Comparison of ENCODE assay signal across 8 cellular contexts in genomic region chr3:163490119-163490518, GRCh38.
DNase-seq lines count a peak whose midpoint lies in the region; ATAC-seq and TF ChIP-seq lines count a peak whose summit lies in the region.

No MANE protein-coding gene starts in this region.

- H3K4me3 ChIP-seq in Panc1 (ENCODE audit: low read depth in 2 of 2, low read length in 2 of 2) (no peak overlapping the region), fibroblast of mammary gland (ENCODE audit: control insufficient read depth, low read depth, low read length) (no peak overlapping the region)

- in situ Hi-C loops in Panc1 (cut with HindIII; ENCODE audit: low pct_unique_long_range_greater_than_20kb, low sequenced_read_pairs): no loop called here

- ATAC-seq in GM18519 (IDR thresholded peaks at IDR 0.05; ENCODE audit: low FRiP score, unreplicated experiment) (peak; percentile 81), HG03196 (IDR thresholded peaks at IDR 0.05; ENCODE audit: unreplicated experiment) (peak; percentile 76), Panc1 (peak; percentile 65; the same call in 1 of the 2 replicates)

- POLR2A ChIA-PET in Panc1 (lab: Charles Lee): interaction anchor here (0.6 kb wide), 1 partner anchor 1545 kb away, joined by 4 read pairs; no protein-coding TSS in a partner anchor

- peak; percentile 87 for DNase-seq in DMS 273 (lab: John Stamatoyannopoulos, UW; ENCODE audit: unreplicated experiment)
- DNase-seq in Panc1 (ENCODE audit: low read depth, low spot score): peak; percentile 15
- peak; percentile 41 for DNase-seq in fibroblast of mammary gland (ENCODE audit: low read depth)
- peak; percentile 8 to 13 for DNase-seq in stimulated activated CD4-positive, alpha-beta T cell treated with anti-CD3 and anti-CD28 coated beads, Interleukin-4, amount 100 ng/mL, for 48 hours (ENCODE audit: low read depth in 2 of 2)
- DNase-seq in DMS79 (lab: John Stamatoyannopoulos, UW): no peak
- DNase-seq in NCI-H1048 (lab: John Stamatoyannopoulos, UW): no peak

- no peaks in the 10 kb centered on the region for H3K27me3 ChIP-seq in Panc1 (ENCODE audit: control insufficient read depth, insufficient read depth, low read length)

- H3K36me3 ChIP-seq in Panc1 (ENCODE audit: control insufficient read depth, insufficient read depth, low read length): no peaks in the 10 kb centered on the region

- H3K4me1 ChIP-seq in Panc1 (ENCODE audit: control insufficient read depth, insufficient read depth, low read length): no peaks in the 10 kb centered on the region

- no TSS peak for BruUV-seq in Panc1 (replicated peaks; lab: Mats Ljungman, UMichigan)

- CTCF ChIA-PET in Panc1 (lab: Charles Lee): interaction anchor here (0.6 kb wide), 1 partner anchor 1475 kb away, joined by 3 read pairs; no protein-coding TSS in a partner anchor

- H3K9me3 ChIP-seq in Panc1 (ENCODE audit: control insufficient read depth, insufficient read depth, low read depth, low read length): no peaks in the 10 kb centered on the region; the same call in 1 of the 2 replicates

- no peak overlapping the region for H3K27ac ChIP-seq in Panc1 (ENCODE audit: low read length)

- intact Hi-C loops in Panc1 (cut with micrococcal nuclease; ENCODE audit: unreplicated experiment): no loop called here

- TF ChIP-seq CTCF in Panc1 (IDR thresholded peaks at IDR 0.05) (peak; percentile 70), fibroblast of mammary gland (conservative IDR thresholded peaks at IDR 0.05; ENCODE audit: control insufficient read depth, insufficient read depth, low read depth, low read length) (peak; percentile 53)

Comparison
In these comparisons a context has a peak if more than half of its experiments do, and no peak if none do; other contexts are left out.
1. DNase-seq: peak in DMS 273 (single experiment), Panc1 (single experiment), fibroblast of mammary gland (single experiment) and stimulated activated CD4-positive, alpha-beta T cell treated with anti-CD3 and anti-CD28 coated beads, Interleukin-4, amount 100 ng/mL, for 48 hours (2 of 2); none in DMS79 (single experiment) and NCI-H1048 (single experiment).
2. Peak in every context shown above with its lines, with median percentiles within 50 percentile points of each other: ATAC-seq.